Comparison of ENCODE assay signal across 19 cellular contexts in the genomic region with DNA sequence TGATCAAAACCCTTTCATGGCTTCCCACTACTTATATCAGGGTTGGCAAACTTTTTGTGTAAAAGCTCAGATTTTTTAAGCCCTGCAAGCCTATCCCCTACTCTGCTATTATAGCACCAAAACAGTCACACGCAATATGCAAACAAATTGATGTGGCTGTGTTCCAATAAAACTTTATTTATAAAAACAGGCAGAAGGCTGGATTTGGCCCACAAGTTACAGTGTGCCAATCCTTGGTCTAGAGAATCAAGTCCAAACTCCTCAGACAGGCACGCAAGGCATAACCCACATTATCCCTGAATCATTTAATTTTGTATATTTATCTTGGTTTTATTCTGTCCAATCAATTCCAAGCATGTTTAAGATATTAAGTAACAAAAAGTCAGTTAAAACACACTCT.
DNase-seq lines count a peak whose midpoint lies in the region; ATAC-seq, FAIRE-seq and TF ChIP-seq lines count a peak whose summit lies in the region.
"Had no signal": no experiment of that assay in that cellular context is flagged by ENCODE, and none has a peak within 500 bp of the region (broad histone marks: within the 10 kb centered on the region; RNA-seq: fewer than 3 reads in every experiment).

No MANE protein-coding gene starts in this region.

- H3K18ac ChIP-seq in IMR-90 (ENCODE audit: low read depth, low read length), result peak overlapping the region; percentile 81

- H3K23ac ChIP-seq in IMR-90 (ENCODE audit: low read depth, low read length), result peak overlapping the region; percentile 76; the same call in 1 of the 2 replicates

- no CpG with 5 or more reads among the region's 2 CpGs for WGBS in IMR-90 (ENCODE audit: extremely low coverage in 2 of 2, insufficient read length in 1 of 2), 2 experiments
- 86 to 91% methylated on average over 1 to 2 of the region's 2 CpGs for WGBS in endodermal cell (ENCODE audit: insufficient coverage in 1 of 2, insufficient read length in 1 of 2), 2 experiments
- WGBS in small intestine, 3 donors, result 86 to 97% (median 92%) methylated on average over 2 of the region's 2 CpGs

- no peak for ATAC-seq in IMR-90 (ENCODE audit: low read depth)

- H3K27me3 Mint-ChIP-seq in endodermal cell (ENCODE audit: insufficient read depth) (peaks cover 14% of the 10 kb centered on the region), neural progenitor cell (ENCODE audit: insufficient read depth, low read depth) (no peaks in the 10 kb centered on the region)
- H3K27me3 Mint-ChIP-seq: B cell; CD8-positive, alpha-beta memory T cell had no signal

- peaks cover 28 to 45% of the 10 kb centered on the region in 2 experiments for H3K79me1 ChIP-seq in IMR-90 (ENCODE audit: low read depth in 1 of 2, low read length in 2 of 2)

- peak; percentile 47 for DNase-seq in AG08396 (ENCODE audit: low spot score)
- no peak for DNase-seq in IMR-90
- no peak for DNase-seq in endodermal cell
- no peak for DNase-seq in osteoblast (ENCODE audit: insufficient read length, low spot score, missing footprints)
- no peak for DNase-seq in DMS 273 treated with DMSO at 0.1 percent for 48 hours (lab: John Stamatoyannopoulos, UW)
- no peak for DNase-seq in NCI-H1105 treated with DMSO at 0.1 percent for 48 hours (lab: John Stamatoyannopoulos, UW)
- no peak for DNase-seq in neural progenitor cell (ENCODE audit: low spot score)
- no peak for DNase-seq in small intestine
- DNase-seq: CD8-positive, alpha-beta memory T cell; GF-D8; GOT3; NCI-H1436; NCI-H2081 treated with DMSO at 0.1 percent for 48 hours; NCI-H345; NCI-H526 treated with DMSO at 0.1 percent for 48 hours; OCI-M1; RPMI8226 had no signal

- peaks cover 23% of the 10 kb centered on the region for H3K79me2 ChIP-seq in osteoblast (ENCODE audit: insufficient read depth, low read length)
- peaks cover 9% of the 10 kb centered on the region for H3K79me2 ChIP-seq in neural progenitor cell (ENCODE audit: low read depth)

- POLR2A ChIA-PET in IMR-90 (lab: Charles Lee; ENCODE audit: unreplicated experiment), result interaction anchor here (0.7 kb wide), 1 partner anchor 73 kb away, joined by 3 read pairs; no protein-coding TSS in a partner anchor

- TF ChIP-seq CTCF in IMR-90 (conservative IDR thresholded peaks at IDR 0.05; ENCODE audit: low read depth, low read length), result no peak
- TF ChIP-seq CTCF in endodermal cell (conservative IDR thresholded peaks at IDR 0.05), result no peak
- TF ChIP-seq CTCF in osteoblast (IDR thresholded peaks at IDR 0.05; ENCODE audit: extremely low read depth, low read depth, low read length), result no peak
- TF ChIP-seq CTCF in neural progenitor cell (IDR thresholded peaks at IDR 0.05), result no peak

- TF ChIP-seq RAD21 in IMR-90 (IDR thresholded peaks at IDR 0.05; ENCODE audit: low read length), result no peak

- dilution Hi-C loops in IMR-90 (cut with HindIII; ENCODE audit: low sequenced_read_pairs, unreplicated experiment), result no loop called here

- no peak for FAIRE-seq in small intestine (lab: Jason Lieb, UNC)

- CTCF ChIA-PET in IMR-90 (lab: Yijun Ruan, JAX), result interaction anchor here (1.4 kb wide), 1 partner anchor 42 kb away, joined by 3 read pairs; no protein-coding TSS in a partner anchor

- no peak overlapping the region for H2AFZ ChIP-seq in IMR-90 (replicated peaks; ENCODE audit: low read length, poor library complexity)
- H2AFZ ChIP-seq in osteoblast (ENCODE audit: low read length), result no peak overlapping the region
- no peak overlapping the region for H2AFZ ChIP-seq in neural progenitor cell (replicated peaks)

- peak overlapping the region; percentile 84 for H2BK5ac ChIP-seq in IMR-90 (ENCODE audit: low read depth, low read length, poor library complexity, severe bottlenecking)

- BruUV-seq in IMR-90 (replicated peaks; lab: Mats Ljungman, UMichigan), result no TSS peak

- peaks cover 7% of the 10 kb centered on the region for H3K36me3 Mint-ChIP-seq in endodermal cell (ENCODE audit: low read depth)
- no peaks in the 10 kb centered on the region for H3K36me3 Mint-ChIP-seq in neural progenitor cell

- H3K9ac ChIP-seq in IMR-90 (ENCODE audit: low read depth, low read length) (no peak overlapping the region), endodermal cell (ENCODE audit: extremely low read depth, low read length, poor library complexity, severe bottlenecking) (no peak overlapping the region), neural progenitor cell (no peak overlapping the region)

- peaks cover 12% of the 10 kb centered on the region for H3K9me1 ChIP-seq in IMR-90 (ENCODE audit: insufficient read depth, low read length)

- H4K91ac ChIP-seq in IMR-90 (ENCODE audit: insufficient read depth, low read depth, low read length), result 0 out of 2 replicates have a peak overlapping the region, but pooled peaks have one; percentile 53

- H2BK15ac ChIP-seq in IMR-90 (ENCODE audit: low read depth, low read length), result peak overlapping the region; percentile 58; the same call in 1 of the 3 replicates

- H3K36me3 ChIP-seq in IMR-90 (ENCODE audit: control insufficient read depth, insufficient read depth, low read length) (0 out of 2 replicates have a peak, but pooled peaks cover 1% of the 10 kb centered on the region), endodermal cell (ENCODE audit: control insufficient read depth, insufficient read depth, low read length) (no peaks in the 10 kb centered on the region), osteoblast (ENCODE audit: insufficient read depth, low read length) (no peaks in the 10 kb centered on the region), neural progenitor cell (no peaks in the 10 kb centered on the region), small intestine (ENCODE audit: control insufficient read depth in 2 of 2, insufficient read depth in 2 of 2, low read length in 2 of 2) (no peaks in the 10 kb centered on the region)
- H3K36me3 ChIP-seq: SJSA1 had no signal

- peaks cover 11% of the 10 kb centered on the region; the same call in 1 of the 2 replicates for H4K20me1 ChIP-seq in IMR-90 (ENCODE audit: insufficient read depth, low read length)
- H4K20me1 ChIP-seq in osteoblast (ENCODE audit: insufficient read depth, low read length), result peaks cover 7% of the 10 kb centered on the region
- no peaks in the 10 kb centered on the region for H4K20me1 ChIP-seq in neural progenitor cell (ENCODE audit: low read depth)

- peak overlapping the region; percentile 95 for H3K14ac ChIP-seq in IMR-90 (replicated peaks; ENCODE audit: low read depth, low read length)

- H3K4me1 Mint-ChIP-seq in endodermal cell (peaks cover 42% of the 10 kb centered on the region), neural progenitor cell (peaks cover 13% of the 10 kb centered on the region)

- no peaks in the 10 kb centered on the region for H3F3A ChIP-seq in neural progenitor cell (ENCODE audit: low read depth)

- no peak overlapping the region for H2AK9ac ChIP-seq in IMR-90 (replicated peaks; ENCODE audit: low read depth, low read length, poor library complexity)

- in situ Hi-C loops in IMR-90 (cut with MboI; ENCODE audit: low sequenced_read_pairs), result no loop called here

- H3K27ac ChIP-seq in IMR-90 (ENCODE audit: insufficient read depth, low read length) (peak overlapping the region; percentile 84; the same call in 1 of the 2 replicates), endodermal cell (ENCODE audit: low read depth, low read length) (no peak overlapping the region), osteoblast (ENCODE audit: low read depth, low read length) (peak overlapping the region; percentile 21), neural progenitor cell (no peak overlapping the region), small intestine (ENCODE audit: low read depth in 1 of 2, low read length in 1 of 2) (no peak overlapping the region)
- H3K27ac ChIP-seq: SJSA1 had no signal

- peak overlapping the region; percentile 79 for H4K5ac ChIP-seq in IMR-90 (ENCODE audit: low read depth, low read length)

- H2BK20ac ChIP-seq in IMR-90 (ENCODE audit: low read depth, low read length), result peak overlapping the region; percentile 92

- no peak for TF ChIP-seq POLR2A in IMR-90 (IDR thresholded peaks at IDR 0.05; ENCODE audit: low read depth, low read length)

- H3K4me1 ChIP-seq in IMR-90 (ENCODE audit: control insufficient read depth, insufficient read depth, low read length), result peaks cover 22% of the 10 kb centered on the region
- H3K4me1 ChIP-seq in endodermal cell (ENCODE audit: control insufficient read depth, insufficient read depth, low read length), result peaks cover 24% of the 10 kb centered on the region
- H3K4me1 ChIP-seq in osteoblast (ENCODE audit: insufficient read depth, low read length), result peaks cover 39% of the 10 kb centered on the region
- peaks cover 12% of the 10 kb centered on the region for H3K4me1 ChIP-seq in neural progenitor cell
- H3K4me1 ChIP-seq in small intestine (ENCODE audit: control insufficient read depth in 2 of 2, insufficient read depth in 1 of 2, low read depth in 1 of 2, low read length in 1 of 2), result peaks cover 7 to 10% of the 10 kb centered on the region in 2 donors
- H3K4me1 ChIP-seq: SJSA1 had no signal

- peak overlapping the region in 1 of 2 experiments; percentile 71; a peak in 3 of 4 replicates for H4K8ac ChIP-seq in IMR-90 (ENCODE audit: low read depth in 2 of 2, low read length in 2 of 2)

- no peak overlapping the region for H3K4me2 ChIP-seq in IMR-90 (ENCODE audit: low read depth, low read length)
- no peak overlapping the region for H3K4me2 ChIP-seq in osteoblast (ENCODE audit: insufficient read depth, low read length)
- no peak overlapping the region for H3K4me2 ChIP-seq in neural progenitor cell

- H3K4me3 Mint-ChIP-seq in endodermal cell (no peak overlapping the region), neural progenitor cell (no peak overlapping the region)
- H3K4me3 Mint-ChIP-seq: B cell had no signal

- H3K4me3 ChIP-seq in IMR-90 (ENCODE audit: insufficient read depth, low read depth, low read length) (no peak overlapping the region), endodermal cell (ENCODE audit: low read length) (peak overlapping the region; percentile 43), osteoblast (ENCODE audit: insufficient read depth, low read length) (no peak overlapping the region), neural progenitor cell (no peak overlapping the region), small intestine (ENCODE audit: low read depth in 1 of 2, low read length in 2 of 2) (no peak overlapping the region)
- H3K4me3 ChIP-seq: SJSA1 had no signal

- H2AK5ac ChIP-seq in IMR-90 (ENCODE audit: low read depth, low read length), result no peak overlapping the region

- H3K27ac Mint-ChIP-seq in endodermal cell (no peak overlapping the region), neural progenitor cell (no peak overlapping the region)
- H3K27ac Mint-ChIP-seq: B cell had no signal

- H3K27me3 ChIP-seq in IMR-90 (ENCODE audit: control insufficient read depth, insufficient read depth, low read length) (no peaks in the 10 kb centered on the region), endodermal cell (ENCODE audit: control insufficient read depth, insufficient read depth, low read length, poor library complexity, severe bottlenecking) (peaks cover 7% of the 10 kb centered on the region), osteoblast (ENCODE audit: insufficient read depth, low read length) (no peaks in the 10 kb centered on the region), neural progenitor cell (no peaks in the 10 kb centered on the region), small intestine (ENCODE audit: control insufficient read depth in 2 of 2, insufficient read depth in 2 of 2, low read length in 2 of 2) (no peaks in the 10 kb centered on the region)
- H3K27me3 ChIP-seq: SJSA1 had no signal

- intact Hi-C loops in IMR-90 (cut with micrococcal nuclease), result loop anchor here (1.0 to 5.0 kb wide), 4 partner anchors 55 to 133 kb away; no protein-coding TSS in a partner anchor

- H2BK120ac ChIP-seq in IMR-90 (ENCODE audit: low read depth, low read length), result peak overlapping the region; percentile 91

- no peak overlapping the region; the same call in 1 of the 2 replicates for H3K56ac ChIP-seq in IMR-90 (ENCODE audit: extremely low read depth, insufficient read depth, low read length)

- H3K9me3 Mint-ChIP-seq in endodermal cell, result peaks cover 20% of the 10 kb centered on the region
- H3K9me3 Mint-ChIP-seq in neural progenitor cell, result peaks cover 16% of the 10 kb centered on the region

- H3K9me3 ChIP-seq in IMR-90 (ENCODE audit: control insufficient read depth, insufficient read depth, low read length), result no peaks in the 10 kb centered on the region
- peaks cover 2% of the 10 kb centered on the region for H3K9me3 ChIP-seq in endodermal cell (ENCODE audit: control insufficient read depth, low read length)
- H3K9me3 ChIP-seq in osteoblast (ENCODE audit: low read depth, low read length), result no peaks in the 10 kb centered on the region
- H3K9me3 ChIP-seq in neural progenitor cell (ENCODE audit: low read depth), result no peaks in the 10 kb centered on the region
- H3K9me3 ChIP-seq in small intestine (ENCODE audit: control insufficient read depth, low read depth), result no peaks in the 10 kb centered on the region
- H3K9me3 ChIP-seq: SJSA1 had no signal

- H3K4ac ChIP-seq in IMR-90 (ENCODE audit: low read depth, low read length), result peak overlapping the region; percentile 97

Comparison
In these comparisons a context has a peak if more than half of its experiments do, and no peak if none do; other contexts are left out.
1. H3K27ac ChIP-seq: peak in IMR-90 (single experiment) and osteoblast (single experiment); none in endodermal cell (single experiment), neural progenitor cell (single experiment) and small intestine (0 of 2).